ENCODE assay signal across 24 cellular contexts in the genomic region with DNA sequence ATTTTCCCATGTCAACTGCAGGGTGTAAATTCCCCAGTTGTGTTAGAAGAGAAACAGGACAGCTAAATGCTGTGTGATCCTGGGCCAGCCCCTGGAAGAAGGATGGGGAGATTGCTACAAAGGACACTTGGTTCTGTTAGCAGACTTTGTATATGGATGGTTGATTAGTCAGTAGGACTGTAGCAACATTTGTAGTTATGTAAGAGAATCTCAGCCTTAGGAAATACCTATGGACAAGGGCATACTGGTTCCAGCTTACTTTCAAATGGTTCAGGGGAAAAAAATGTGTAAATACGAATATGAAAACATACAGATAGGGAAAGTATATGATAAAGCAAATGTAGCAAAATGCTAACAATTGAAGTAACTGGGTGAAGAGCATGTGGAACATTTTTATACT. TPM values are rescaled to one million over a fixed set of nuclear protein-coding genes. Genes with fewer than 3 reads are reported as not detected.
DNase-seq lines count a peak whose midpoint lies in the region; ATAC-seq and TF ChIP-seq lines count a peak whose summit lies in the region.
"Had no signal": no experiment of that assay in that cellular context is flagged by ENCODE, and none has a peak within 500 bp of the region (broad histone marks: within the 10 kb centered on the region; RNA-seq: fewer than 3 reads in every experiment).

No MANE protein-coding gene starts in this region.

- H4K20me1 ChIP-seq in IMR-90 (ENCODE audit: insufficient read depth, low read length), result no peaks in the 10 kb centered on the region

- no peak overlapping the region for H4K12ac ChIP-seq in trophoblast cell (ENCODE audit: low read depth, low read length)

- DNase-seq in IMR-90 (peak; percentile 26), amniotic epithelial cell (ENCODE audit: low read depth) (peak; percentile 71), fibroblast of mammary gland (ENCODE audit: low read depth) (peak; percentile 16), trophoblast cell (peak; percentile 15 to 79), Caco-2 (no peak)
- DNase-seq in activated CD4-positive, alpha-beta T cell treated with anti-CD3 and anti-CD28 coated beads, Interleukin-2, amount 10 ng/mL, durations not matched to agents 24 days and 14 days, result no peak
- no peak for DNase-seq in naive thymus-derived CD4-positive, alpha-beta T cell
- DNase-seq: C1 segment of cervical spinal cord; CD4-positive, alpha-beta memory T cell; COR-L47; H7; KG1; MV-4-11; NCI-H1105 treated with DMSO at 0.1 percent for 48 hours; NCI-H146; NCI-H1930; NCI-H446 treated with DMSO at 0.1 percent for 48 hours; NCI-H526; NCI-H82; NK-92 treated with Interleukin-12 subunit alpha and Interleukin-12 subunit beta, amount 100 ng/mL, for 24 hours; PC-3; T-helper 1 cell had no signal

- peaks cover 4% of the 10 kb centered on the region for H3K4me1 Mint-ChIP-seq in activated CD4-positive, alpha-beta T cell treated with anti-CD3 and anti-CD28 coated beads, Interleukin-2, amount 10 ng/mL, durations not matched to agents 24 days and 14 days
- H3K4me1 Mint-ChIP-seq in naive thymus-derived CD4-positive, alpha-beta T cell, result peaks cover 0 to 5% (median 0%) of the 10 kb centered on the region in 7 donors
- no peaks in the 10 kb centered on the region for H3K4me1 Mint-ChIP-seq in Caco-2 (ENCODE audit: low read depth, unreplicated experiment)

- H2AK5ac ChIP-seq in IMR-90 (ENCODE audit: low read depth, low read length) (no peak overlapping the region), trophoblast cell (ENCODE audit: low read length) (no peak overlapping the region)

- no CpG with 5 or more reads among the region's 1 CpG for WGBS in IMR-90 (ENCODE audit: extremely low coverage in 2 of 2, insufficient read length in 1 of 2), 2 experiments
- WGBS in trophoblast cell (ENCODE audit: extremely low coverage, insufficient coverage, insufficient read length), result no CpG with 5 or more reads among the region's 1 CpG

- no peak for TF ChIP-seq RAD21 in IMR-90 (IDR thresholded peaks at IDR 0.05; ENCODE audit: low read length)

- CTCF ChIA-PET in IMR-90 (lab: Yijun Ruan, JAX) (interaction anchor here (1.0 to 1.4 kb wide), 2 partner anchors 258 to 303 kb away, joined by 4 to 5 read pairs; no protein-coding TSS in a partner anchor), Caco-2 (lab: Charles Lee) (interaction anchor here (1.0 kb wide), 1 partner anchor 81 kb away, joined by 5 read pairs; no protein-coding TSS in a partner anchor)
- CTCF ChIA-PET in naive thymus-derived CD4-positive, alpha-beta T cell (lab: Charles Lee), result no interaction called here

- no peak overlapping the region for H2BK12ac ChIP-seq in trophoblast cell (ENCODE audit: low read length)

- peaks cover 32% of the 10 kb centered on the region for H3K27me3 Mint-ChIP-seq in activated CD4-positive, alpha-beta T cell treated with anti-CD3 and anti-CD28 coated beads, Interleukin-2, amount 10 ng/mL, durations not matched to agents 24 days and 14 days
- H3K27me3 Mint-ChIP-seq in naive thymus-derived CD4-positive, alpha-beta T cell, result peaks cover 24 to 55% (median 38%) of the 10 kb centered on the region in 5 donors
- no peaks in the 10 kb centered on the region for H3K27me3 Mint-ChIP-seq in Caco-2 (ENCODE audit: insufficient read depth, unreplicated experiment)

- TF ChIP-seq CTCF in IMR-90 (conservative IDR thresholded peaks at IDR 0.05; ENCODE audit: low read depth, low read length), result no peak
- no peak for TF ChIP-seq CTCF in fibroblast of mammary gland (conservative IDR thresholded peaks at IDR 0.05; ENCODE audit: control insufficient read depth, insufficient read depth, low read depth, low read length)
- TF ChIP-seq CTCF in Caco-2 (IDR thresholded peaks at IDR 0.05; ENCODE audit: insufficient read depth in 1 of 2, low read depth in 1 of 2, low read length in 1 of 2, severe bottlenecking in 1 of 2, unreplicated experiment in 1 of 2), result no peak

- POLR2A ChIA-PET in IMR-90 (lab: Charles Lee; ENCODE audit: unreplicated experiment), result no interaction called here
- POLR2A ChIA-PET in naive thymus-derived CD4-positive, alpha-beta T cell (lab: Charles Lee), result no interaction called here
- POLR2A ChIA-PET in Caco-2 (lab: Charles Lee), result no interaction called here

- H3K56ac ChIP-seq in IMR-90 (ENCODE audit: extremely low read depth, insufficient read depth, low read length), result no peak overlapping the region

- H4K91ac ChIP-seq in IMR-90 (ENCODE audit: insufficient read depth, low read depth, low read length), result no peak overlapping the region
- H4K91ac ChIP-seq in trophoblast cell (ENCODE audit: low read depth, low read length), result no peak overlapping the region

- H2BK120ac ChIP-seq in IMR-90 (ENCODE audit: low read depth, low read length) (no peak overlapping the region), trophoblast cell (ENCODE audit: insufficient read depth, low read length, poor library complexity) (no peak overlapping the region)

- H3K4me1 ChIP-seq in IMR-90 (ENCODE audit: control insufficient read depth, insufficient read depth, low read length), result no peaks in the 10 kb centered on the region
- H3K4me1 ChIP-seq in trophoblast cell (ENCODE audit: control insufficient read depth in 1 of 2, insufficient read depth in 2 of 2, low read length in 2 of 2), result no peaks in the 10 kb centered on the region
- H3K4me1 ChIP-seq in naive thymus-derived CD4-positive, alpha-beta T cell (ENCODE audit: control insufficient read depth in 2 of 2, insufficient read depth in 2 of 2, low read length in 2 of 2), result no peaks in the 10 kb centered on the region
- H3K4me1 ChIP-seq in Caco-2, result peaks cover 4% of the 10 kb centered on the region; the same call in 1 of the 2 replicates
- H3K4me1 ChIP-seq: SJSA1 had no signal

- no peaks in the 10 kb centered on the region for H3K9me3 Mint-ChIP-seq in activated CD4-positive, alpha-beta T cell treated with anti-CD3 and anti-CD28 coated beads, Interleukin-2, amount 10 ng/mL, durations not matched to agents 24 days and 14 days
- no peaks in the 10 kb centered on the region for H3K9me3 Mint-ChIP-seq in naive thymus-derived CD4-positive, alpha-beta T cell
- no peaks in the 10 kb centered on the region for H3K9me3 Mint-ChIP-seq in Caco-2 (ENCODE audit: unreplicated experiment)
- H3K9me3 Mint-ChIP-seq: CD4-positive, alpha-beta memory T cell had no signal

- H4K5ac ChIP-seq in IMR-90 (ENCODE audit: low read depth, low read length), result no peak overlapping the region

- H3K23ac ChIP-seq in IMR-90 (ENCODE audit: low read depth, low read length), result no peak overlapping the region
- H3K23ac ChIP-seq in trophoblast cell (ENCODE audit: low read length), result no peak overlapping the region

- no peak overlapping the region for H3K14ac ChIP-seq in IMR-90 (replicated peaks; ENCODE audit: low read depth, low read length)
- no peak overlapping the region for H3K14ac ChIP-seq in trophoblast cell (ENCODE audit: low read length)

- dilution Hi-C loops in IMR-90 (cut with HindIII; ENCODE audit: low sequenced_read_pairs, unreplicated experiment), result no loop called here

- intact Hi-C loops in IMR-90 (cut with micrococcal nuclease) (loop anchor here (10.0 kb wide), 1 partner anchor 378 kb away; no protein-coding TSS in a partner anchor), Caco-2 (cut with micrococcal nuclease; ENCODE audit: unreplicated experiment) (no loop called here)
- intact Hi-C loops in activated CD4-positive, alpha-beta T cell treated with anti-CD3 and anti-CD28 coated beads, Interleukin-2, amount 10 ng/mL, durations not matched to agents 24 days and 14 days (cut with micrococcal nuclease), result loop anchor here (10.0 kb wide), 1 partner anchor 118 kb away; the partner anchor contains the start of gene CHMP1B
- intact Hi-C loops in naive thymus-derived CD4-positive, alpha-beta T cell (cut with micrococcal nuclease), result loop anchor here in 1 of 2 donors (10.0 kb wide), 1 partner anchor 198 kb away; no protein-coding TSS in a partner anchor

- in situ Hi-C loops in IMR-90 (cut with MboI; ENCODE audit: low sequenced_read_pairs), result no loop called here

- H3K4ac ChIP-seq in IMR-90 (ENCODE audit: low read depth, low read length), result no peak overlapping the region
- no peak overlapping the region for H3K4ac ChIP-seq in trophoblast cell (ENCODE audit: low read depth, low read length)

- H3K36me3 ChIP-seq in IMR-90 (ENCODE audit: control insufficient read depth, insufficient read depth, low read length), result no peaks in the 10 kb centered on the region
- H3K36me3 ChIP-seq in trophoblast cell (ENCODE audit: control insufficient read depth in 1 of 2, insufficient read depth in 2 of 2, low read length in 2 of 2), result no peaks in the 10 kb centered on the region
- H3K36me3 ChIP-seq in naive thymus-derived CD4-positive, alpha-beta T cell (ENCODE audit: control insufficient read depth in 2 of 3, insufficient read depth in 3 of 3, low read length in 3 of 3), result no peaks in the 10 kb centered on the region
- H3K36me3 ChIP-seq in Caco-2 (ENCODE audit: control insufficient read depth, insufficient read depth, low read length), result no peaks in the 10 kb centered on the region
- H3K36me3 ChIP-seq: SJSA1 had no signal

- ATAC-seq in IMR-90 (ENCODE audit: low read depth), result 0 out of 2 replicates have a peak, but pooled peaks have one; percentile 38
- ATAC-seq in naive thymus-derived CD4-positive, alpha-beta T cell, result no peak
- ATAC-seq: PC-3, Right ventricle myocardium inferior had no signal

- H3K9me1 ChIP-seq in IMR-90 (ENCODE audit: insufficient read depth, low read length), result no peaks in the 10 kb centered on the region

- H3K9me3 ChIP-seq in IMR-90 (ENCODE audit: control insufficient read depth, insufficient read depth, low read length) (no peaks in the 10 kb centered on the region), trophoblast cell (ENCODE audit: insufficient read depth, low read depth, low read length) (no peaks in the 10 kb centered on the region), Caco-2 (no peaks in the 10 kb centered on the region)
- H3K9me3 ChIP-seq in naive thymus-derived CD4-positive, alpha-beta T cell (ENCODE audit: control insufficient read depth in 2 of 3, low read length in 3 of 3), result no peaks in the 10 kb centered on the region
- H3K9me3 ChIP-seq: SJSA1 had no signal

- H2BK20ac ChIP-seq in IMR-90 (ENCODE audit: low read depth, low read length), result no peak overlapping the region

- H3K27ac ChIP-seq in IMR-90 (ENCODE audit: insufficient read depth, low read length) (no peak overlapping the region), trophoblast cell (ENCODE audit: low read depth, low read length) (no peak overlapping the region)
- H3K27ac ChIP-seq in naive thymus-derived CD4-positive, alpha-beta T cell (ENCODE audit: low read depth, low read length), result no peak overlapping the region
- H3K27ac ChIP-seq: SJSA1 had no signal

- H3K79me1 ChIP-seq in IMR-90 (ENCODE audit: low read depth in 1 of 2, low read length in 2 of 2), result no peaks in the 10 kb centered on the region
- no peaks in the 10 kb centered on the region for H3K79me1 ChIP-seq in trophoblast cell (ENCODE audit: low read length)

- H2AFZ ChIP-seq in IMR-90 (replicated peaks; ENCODE audit: low read length, poor library complexity), result no peak overlapping the region
- no peak overlapping the region for H2AFZ ChIP-seq in trophoblast cell (ENCODE audit: insufficient read depth, low read length, poor library complexity)

- H2BK15ac ChIP-seq in IMR-90 (ENCODE audit: low read depth, low read length), result no peak overlapping the region

- H4K8ac ChIP-seq in IMR-90 (ENCODE audit: low read depth in 2 of 2, low read length in 2 of 2) (no peak overlapping the region), trophoblast cell (ENCODE audit: low read depth, low read length) (no peak overlapping the region)

- no peak overlapping the region for H3K4me3 Mint-ChIP-seq in activated CD4-positive, alpha-beta T cell treated with anti-CD3 and anti-CD28 coated beads, Interleukin-2, amount 10 ng/mL, durations not matched to agents 24 days and 14 days
- H3K4me3 Mint-ChIP-seq in naive thymus-derived CD4-positive, alpha-beta T cell, result no peak overlapping the region
- H3K4me3 Mint-ChIP-seq in Caco-2 (ENCODE audit: unreplicated experiment), result no peak overlapping the region
- H3K4me3 Mint-ChIP-seq: CD4-positive, alpha-beta memory T cell had no signal

- H3K27me3 ChIP-seq in IMR-90 (ENCODE audit: control insufficient read depth, insufficient read depth, low read length) (peaks cover 29% of the 10 kb centered on the region), trophoblast cell (ENCODE audit: insufficient read depth, low read length) (no peaks in the 10 kb centered on the region), Caco-2 (replicated peaks; ENCODE audit: control insufficient read depth, insufficient read depth, low read length) (no peaks in the 10 kb centered on the region)
- peaks cover 0 to 5% of the 10 kb centered on the region in 2 donors for H3K27me3 ChIP-seq in naive thymus-derived CD4-positive, alpha-beta T cell (ENCODE audit: control insufficient read depth in 2 of 2, insufficient read depth in 2 of 2, low read length in 2 of 2)

- BruUV-seq in IMR-90 (replicated peaks; lab: Mats Ljungman, UMichigan) (no TSS peak), Caco-2 (replicated peaks; lab: Mats Ljungman, UMichigan) (no TSS peak)

- H3K4me2 ChIP-seq in IMR-90 (ENCODE audit: low read depth, low read length), result no peak overlapping the region
- H3K4me2 ChIP-seq in trophoblast cell (ENCODE audit: low read length), result no peak overlapping the region

- no peak for TF ChIP-seq POLR2A in IMR-90 (IDR thresholded peaks at IDR 0.05; ENCODE audit: low read depth, low read length)

- H3K9ac ChIP-seq in IMR-90 (ENCODE audit: low read depth, low read length), result no peak overlapping the region
- H3K9ac ChIP-seq in trophoblast cell (ENCODE audit: low read length), result no peak overlapping the region

- H2BK5ac ChIP-seq in IMR-90 (ENCODE audit: low read depth, low read length, poor library complexity, severe bottlenecking), result no peak overlapping the region
- no peak overlapping the region for H2BK5ac ChIP-seq in trophoblast cell (ENCODE audit: low read depth, low read length, poor library complexity)

- H3K79me2 ChIP-seq in trophoblast cell (ENCODE audit: control insufficient read depth, insufficient read depth, low read length, poor library complexity), result no peaks in the 10 kb centered on the region

- H3K27ac Mint-ChIP-seq in activated CD4-positive, alpha-beta T cell treated with anti-CD3 and anti-CD28 coated beads, Interleukin-2, amount 10 ng/mL, durations not matched to agents 24 days and 14 days, result no peak overlapping the region
- no peak overlapping the region for H3K27ac Mint-ChIP-seq in naive thymus-derived CD4-positive, alpha-beta T cell
- no peak overlapping the region for H3K27ac Mint-ChIP-seq in Caco-2 (ENCODE audit: unreplicated experiment)

- H2AK9ac ChIP-seq in IMR-90 (replicated peaks; ENCODE audit: low read depth, low read length, poor library complexity), result no peak overlapping the region

- H3K18ac ChIP-seq in IMR-90 (ENCODE audit: low read depth, low read length) (no peak overlapping the region), trophoblast cell (ENCODE audit: low read length) (no peak overlapping the region)

- no peak overlapping the region for H3K4me3 ChIP-seq in IMR-90 (ENCODE audit: insufficient read depth, low read depth, low read length)
- H3K4me3 ChIP-seq in fibroblast of mammary gland (ENCODE audit: control insufficient read depth, low read depth, low read length), result no peak overlapping the region
- H3K4me3 ChIP-seq in trophoblast cell (ENCODE audit: low read depth, low read length), result no peak overlapping the region
- no peak overlapping the region for H3K4me3 ChIP-seq in naive thymus-derived CD4-positive, alpha-beta T cell (ENCODE audit: low read length)
- H3K4me3 ChIP-seq in Caco-2 (ENCODE audit: low read depth, low read length), result no peak overlapping the region
- H3K4me3 ChIP-seq: SJSA1 had no signal

- no peaks in the 10 kb centered on the region for H3K36me3 Mint-ChIP-seq in activated CD4-positive, alpha-beta T cell treated with anti-CD3 and anti-CD28 coated beads, Interleukin-2, amount 10 ng/mL, durations not matched to agents 24 days and 14 days (ENCODE audit: low read depth)
- H3K36me3 Mint-ChIP-seq in naive thymus-derived CD4-positive, alpha-beta T cell, result no peaks in the 10 kb centered on the region
- H3K36me3 Mint-ChIP-seq in Caco-2 (ENCODE audit: insufficient read depth, unreplicated experiment), result peaks cover 4% of the 10 kb centered on the region
- H3K36me3 Mint-ChIP-seq: CD4-positive, alpha-beta memory T cell had no signal

RNA-seq across cellular contexts. Expression of gene GNAL, which starts 47.6 kb away (rescaled TPM):
- total RNA-seq in IMR-90 (2012; rRNA removed) (0.28 and 0.36 TPM in 2 replicates), Caco-2 (2022) (24.5 and 28.4 TPM in 2 replicates)
- polyA plus RNA-seq in IMR-90 (2012; rRNA removed), result 0.11 and 0.15 TPM in 2 replicates
- 0.03 and 0.10 TPM in 2 replicates for polyA plus RNA-seq in IMR-90 (2012; cell fraction: cytosol; rRNA removed)
- 0.08 and 0.39 TPM in 2 replicates for polyA plus RNA-seq in IMR-90 (2012; cell fraction: nucleus; rRNA removed; ENCODE audit: low replicate concordance)
- polyA plus RNA-seq in trophoblast cell (2013), result 0.25 and 0.30 TPM in 2 replicates
- 0.36 and 0.40 TPM in 2 replicates for total RNA-seq in activated CD4-positive, alpha-beta T cell treated with anti-CD3 and anti-CD28 coated beads, Interleukin-2, amount 10 ng/mL, durations not matched to agents 24 days and 14 days
- total RNA-seq in naive thymus-derived CD4-positive, alpha-beta T cell, result 1 to 10 TPM in 1 of 5 experiments, under 1 TPM in 4; 0.62 to 1.4 (median 0.80) TPM
- polyA plus RNA-seq in naive thymus-derived CD4-positive, alpha-beta T cell, result under 1 TPM; 0.09 TPM

Comparison
In these comparisons a context has a peak if more than half of its experiments do, and no peak if none do; other contexts are left out.
1. DNase-seq: peak in IMR-90 (single experiment), amniotic epithelial cell (single experiment), fibroblast of mammary gland (single experiment) and trophoblast cell (2 of 2); none in activated CD4-positive, alpha-beta T cell treated with anti-CD3 and anti-CD28 coated beads, Interleukin-2, amount 10 ng/mL, durations not matched to agents 24 days and 14 days (single experiment), naive thymus-derived CD4-positive, alpha-beta T cell (0 of 9) and Caco-2 (0 of 2).
2. RNA of gene GNAL, which starts 47.6 kb away (total RNA-seq): 24.5 to 28.4 TPM in Caco-2; 0.62 to 1.4 TPM in naive thymus-derived CD4-positive, alpha-beta T cell, 0.36 to 0.40 TPM in activated CD4-positive, alpha-beta T cell treated with anti-CD3 and anti-CD28 coated beads, Interleukin-2, amount 10 ng/mL, durations not matched to agents 24 days and 14 days and 0.28 to 0.36 TPM in IMR-90; every median in the first group is over 10 times any median in the second.